23 cellular contexts compared by ENCODE assay signal in the genomic region with DNA sequence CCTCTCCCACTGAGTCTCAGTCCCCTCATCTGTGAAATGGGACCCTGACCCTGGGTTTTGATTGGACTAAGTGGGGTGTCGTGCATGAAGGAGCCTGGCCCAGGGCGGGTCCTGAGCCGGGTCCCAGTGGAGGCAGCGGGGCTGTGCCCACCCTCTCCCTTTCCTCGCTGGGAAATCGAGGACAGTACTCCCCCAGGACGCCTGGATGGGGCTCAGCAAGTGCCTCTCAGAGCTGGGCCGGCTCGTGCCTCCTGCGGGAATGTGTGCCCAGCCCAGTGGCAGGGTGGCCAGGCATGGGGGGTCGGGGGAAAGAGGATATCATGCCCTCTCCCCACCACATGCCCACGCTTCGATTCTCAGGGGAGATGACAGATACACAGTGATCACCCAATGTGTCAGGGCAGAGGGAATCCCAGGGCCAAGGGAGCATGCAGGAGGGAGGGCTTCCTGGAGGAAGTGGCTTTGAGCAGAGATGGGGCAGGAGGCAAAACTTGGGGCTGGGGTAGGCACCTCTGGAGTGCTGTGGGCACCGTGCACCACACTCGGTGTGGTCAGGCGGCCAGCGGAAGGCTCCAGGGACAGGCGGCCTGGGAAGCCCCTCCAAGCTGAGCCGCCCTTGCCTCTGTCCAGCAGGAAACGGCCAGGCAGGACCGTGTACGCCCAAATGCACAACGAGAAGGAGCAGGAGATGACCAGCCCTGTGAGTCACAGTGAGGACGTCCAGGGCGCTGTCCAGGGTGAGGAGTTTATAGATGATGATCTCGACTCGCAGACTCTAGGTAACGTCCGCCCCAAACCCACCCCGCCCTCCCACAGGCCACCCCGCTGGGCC.
A peak's percentile ranks its signal among the peaks of the same experiment; 100 is the strongest.
DNase-seq lines count a peak whose midpoint lies in the region; ATAC-seq, FAIRE-seq and TF ChIP-seq lines count a peak whose summit lies in the region.
"Had no signal": no experiment of that assay in that cellular context is flagged by ENCODE, and none has a peak within 500 bp of the region (broad histone marks: within the 10 kb centered on the region; RNA-seq: fewer than 3 reads in every experiment).

No MANE protein-coding gene starts in this region.

- peaks cover 0 to 25% (median 0%) of the 10 kb centered on the region in 11 experiments; a peak in 5 of 22 replicates for H3K27me3 ChIP-seq in BLaER1 treated with 17β-estradiol and CSF1 and Interleukin-3, amounts not matched to agents 10 nM and 100 nM
- H3K27me3 ChIP-seq in astrocyte (ENCODE audit: insufficient read depth, low read length) (peaks cover 5% of the 10 kb centered on the region), lower lobe of right lung (ENCODE audit: low read depth) (no peaks in the 10 kb centered on the region)
- H3K27me3 ChIP-seq: gastroesophageal sphincter, SJCRH30 had no signal

- no TSS peak for BruUV-seq in Calu3 (replicated peaks; lab: Mats Ljungman, UMichigan)

- H3K36me3 Mint-ChIP-seq in astrocyte (ENCODE audit: low read depth, unreplicated experiment) (peaks cover 13% of the 10 kb centered on the region), Calu3 (ENCODE audit: insufficient read depth, unreplicated experiment) (no peaks in the 10 kb centered on the region)
- H3K36me3 Mint-ChIP-seq: CD8-positive, alpha-beta memory T cell had no signal

- no peak for ATAC-seq in lower lobe of right lung
- ATAC-seq: gastroesophageal sphincter, psoas muscle had no signal

- peak; percentile 27 for DNase-seq in HTR-8/SVneo (ENCODE audit: insufficient read length, low spot score)
- peak; percentile 45 for DNase-seq in astrocyte (ENCODE audit: low read depth)
- DNase-seq in lower lobe of right lung: peak; percentile 41
- no peak for DNase-seq in GM13976 (ENCODE audit: low spot score)
- DNase-seq in epidermal melanocyte (ENCODE audit: insufficient read length, low spot score): no peak
- no peak for DNase-seq in Calu3
- DNase-seq in KBM-7: no peak
- DNase-seq: activated B cell treated with CpG ODN at 0.5 μM for 24 hours; activated CD4-positive, alpha-beta memory T cell treated with anti-CD3 and anti-CD28 coated beads, Interleukin-2, amount 10 ng/mL, durations not matched to agents 7 days and 5 days; activated T-cell treated with anti-CD3 and anti-CD28 coated beads, Interleukin-2, amount 50 U/mL, for 1 hour; CD8-positive, alpha-beta memory T cell; DMS79; H7; kidney glomerular epithelial cell; NCI-H526; SJCRH30; small intestine; stimulated activated CD4-positive, alpha-beta T cell treated with anti-CD3 and anti-CD28 coated beads, Interleukin-2, amount 100 ng/mL, for 48 hours; stimulated activated naive CD4-positive, alpha-beta T cell treated with Interleukin-2 at 50 U/mL for 16 hours had no signal

- H4K20me1 ChIP-seq in BLaER1 treated with 17β-estradiol and CSF1 and Interleukin-3, amounts not matched to agents 10 nM and 100 nM: peaks cover 0 to 44% (median 0%) of the 10 kb centered on the region in 11 experiments; a peak in 8 of 22 replicates
- H4K20me1 ChIP-seq in astrocyte (ENCODE audit: insufficient read depth, low read length): peaks cover 7% of the 10 kb centered on the region

- H3K4me1 Mint-ChIP-seq in astrocyte (ENCODE audit: low read depth, unreplicated experiment): no peaks in the 10 kb centered on the region
- no peaks in the 10 kb centered on the region for H3K4me1 Mint-ChIP-seq in Calu3 (ENCODE audit: low read depth, unreplicated experiment)
- H3K4me1 Mint-ChIP-seq: activated B cell treated with CpG ODN at 0.5 μM for 24 hours; activated CD4-positive, alpha-beta memory T cell treated with anti-CD3 and anti-CD28 coated beads, Interleukin-2, amount 10 ng/mL, durations not matched to agents 7 days and 5 days; CD8-positive, alpha-beta memory T cell; neural crest cell had no signal

- no peaks in the 10 kb centered on the region for H3K36me3 ChIP-seq in BLaER1 treated with 17β-estradiol and CSF1 and Interleukin-3, amounts not matched to agents 10 nM and 100 nM
- H3K36me3 ChIP-seq in astrocyte (ENCODE audit: insufficient read depth, low read length): no peaks in the 10 kb centered on the region
- H3K36me3 ChIP-seq in lower lobe of right lung: no peaks in the 10 kb centered on the region
- H3K36me3 ChIP-seq: SJCRH30 had no signal

- H3K27ac Mint-ChIP-seq in astrocyte (ENCODE audit: unreplicated experiment) (no peak overlapping the region), Calu3 (ENCODE audit: unreplicated experiment) (no peak overlapping the region)
- H3K27ac Mint-ChIP-seq: activated B cell treated with CpG ODN at 0.5 μM for 24 hours; activated CD4-positive, alpha-beta memory T cell treated with anti-CD3 and anti-CD28 coated beads, Interleukin-2, amount 10 ng/mL, durations not matched to agents 7 days and 5 days had no signal

- in situ Hi-C loops in GM13976 (cut with MboI; ENCODE audit: low sequenced_read_pairs, unreplicated experiment): no loop called here
- in situ Hi-C loops in KBM-7 (cut with MboI; ENCODE audit: low pct_unique_long_range_greater_than_20kb, low sequenced_read_pairs): no loop called here

- FAIRE-seq in HTR-8/SVneo (lab: Jason Lieb, UNC) (no peak), astrocyte (lab: Jason Lieb, UNC) (no peak)
- FAIRE-seq: small intestine had no signal

- H3K4me3 ChIP-seq in BLaER1 treated with 17β-estradiol and CSF1 and Interleukin-3, amounts not matched to agents 10 nM and 100 nM: no peak overlapping the region
- H3K4me3 ChIP-seq in astrocyte (ENCODE audit: insufficient read depth, low read depth, low read length): no peak overlapping the region
- H3K4me3 ChIP-seq in lower lobe of right lung: no peak overlapping the region
- H3K4me3 ChIP-seq: gastroesophageal sphincter, psoas muscle, SJCRH30 had no signal

- peak overlapping the region in 10 of 11 experiments; percentile 15 to 65 (median 49); a peak in 18 of 22 replicates for H3K4me2 ChIP-seq in BLaER1 treated with 17β-estradiol and CSF1 and Interleukin-3, amounts not matched to agents 10 nM and 100 nM
- no peak overlapping the region for H3K4me2 ChIP-seq in astrocyte (ENCODE audit: low read length)

- intact Hi-C loops in lower lobe of right lung (cut with DNase I): no loop called here
- intact Hi-C loops in Calu3 (cut with micrococcal nuclease; ENCODE audit: unreplicated experiment): no loop called here

- CTCF ChIA-PET in Calu3 (lab: Charles Lee): no interaction called here

- no peaks in the 10 kb centered on the region for H3K79me2 ChIP-seq in astrocyte (ENCODE audit: insufficient read depth, low read length)

- no peak overlapping the region for H3K27ac ChIP-seq in BLaER1 treated with 17β-estradiol and CSF1 and Interleukin-3, amounts not matched to agents 10 nM and 100 nM
- no peak overlapping the region for H3K27ac ChIP-seq in astrocyte (ENCODE audit: low read depth, low read length)
- no peak overlapping the region for H3K27ac ChIP-seq in lower lobe of right lung
- H3K27ac ChIP-seq: gastroesophageal sphincter, psoas muscle, SJCRH30 had no signal

- no peak overlapping the region for H3K4me3 Mint-ChIP-seq in astrocyte (ENCODE audit: unreplicated experiment)
- H3K4me3 Mint-ChIP-seq in Calu3 (ENCODE audit: low read depth, unreplicated experiment): no peak overlapping the region
- H3K4me3 Mint-ChIP-seq: activated B cell treated with CpG ODN at 0.5 μM for 24 hours; activated CD4-positive, alpha-beta memory T cell treated with anti-CD3 and anti-CD28 coated beads, Interleukin-2, amount 10 ng/mL, durations not matched to agents 7 days and 5 days; CD8-positive, alpha-beta memory T cell; neural crest cell had no signal

- peaks cover 39% of the 10 kb centered on the region for H3K27me3 Mint-ChIP-seq in astrocyte (ENCODE audit: low read depth, unreplicated experiment)
- peaks cover 55% of the 10 kb centered on the region for H3K27me3 Mint-ChIP-seq in Calu3 (ENCODE audit: unreplicated experiment)
- H3K27me3 Mint-ChIP-seq: activated B cell treated with CpG ODN at 0.5 μM for 24 hours; activated CD4-positive, alpha-beta memory T cell treated with anti-CD3 and anti-CD28 coated beads, Interleukin-2, amount 10 ng/mL, durations not matched to agents 7 days and 5 days had no signal

- peaks cover 2% of the 10 kb centered on the region for H3K9me3 Mint-ChIP-seq in astrocyte (ENCODE audit: unreplicated experiment)
- no peaks in the 10 kb centered on the region for H3K9me3 Mint-ChIP-seq in Calu3 (ENCODE audit: low read depth, unreplicated experiment)
- H3K9me3 Mint-ChIP-seq: activated B cell treated with CpG ODN at 0.5 μM for 24 hours; activated CD4-positive, alpha-beta memory T cell treated with anti-CD3 and anti-CD28 coated beads, Interleukin-2, amount 10 ng/mL, durations not matched to agents 7 days and 5 days; CD8-positive, alpha-beta memory T cell; neural crest cell had no signal

- H2AFZ ChIP-seq in astrocyte (ENCODE audit: low read depth, low read length): no peak overlapping the region

- peak overlapping the region in 2 of 11 experiments; percentile 12 to 29; a peak in 1 of 22 replicates for H3K9ac ChIP-seq in BLaER1 treated with 17β-estradiol and CSF1 and Interleukin-3, amounts not matched to agents 10 nM and 100 nM
- no peak overlapping the region for H3K9ac ChIP-seq in astrocyte (ENCODE audit: low read length)

- no peak for TF ChIP-seq CTCF in astrocyte (IDR thresholded peaks at IDR 0.05; ENCODE audit: insufficient read depth, low read depth, low read length)
- TF ChIP-seq CTCF in lower lobe of right lung (IDR thresholded peaks at IDR 0.05): no peak
- no peak for TF ChIP-seq CTCF in GM13976 (IDR thresholded peaks at IDR 0.05; ENCODE audit: borderline replicate concordance, control extremely low read depth, extremely low read depth, insufficient read depth, missing control alignments)
- no peak for TF ChIP-seq CTCF in Calu3 (IDR thresholded peaks at IDR 0.05; ENCODE audit: unreplicated experiment)

- H3K9me3 ChIP-seq in BLaER1 treated with 17β-estradiol and CSF1 and Interleukin-3, amounts not matched to agents 10 nM and 100 nM (replicated peaks in 1 of 11): no peaks in the 10 kb centered on the region
- no peaks in the 10 kb centered on the region for H3K9me3 ChIP-seq in astrocyte (ENCODE audit: insufficient read depth, low read depth, low read length)
- no peaks in the 10 kb centered on the region for H3K9me3 ChIP-seq in lower lobe of right lung
- H3K9me3 ChIP-seq: psoas muscle, SJCRH30 had no signal

- H3K4me1 ChIP-seq in BLaER1 treated with 17β-estradiol and CSF1 and Interleukin-3, amounts not matched to agents 10 nM and 100 nM: peaks cover 0 to 56% (median 43%) of the 10 kb centered on the region in 10 experiments; a peak in 17 of 20 replicates
- H3K4me1 ChIP-seq in astrocyte (ENCODE audit: insufficient read depth, low read length): no peaks in the 10 kb centered on the region
- H3K4me1 ChIP-seq in lower lobe of right lung: no peaks in the 10 kb centered on the region
- H3K4me1 ChIP-seq: gastroesophageal sphincter, psoas muscle had no signal

Comparison
In these comparisons a context has a peak if more than half of its experiments do, and no peak if none do; other contexts are left out.
1. DNase-seq: peak in HTR-8/SVneo (single experiment), astrocyte (single experiment) and lower lobe of right lung (single experiment); none in GM13976 (single experiment), epidermal melanocyte (single experiment), Calu3 (single experiment) and KBM-7 (single experiment).